ENCODE assay signal across 1 cellular context in genomic region chr20:6733965-6734364, GRCh38.
TF ChIP-seq lines count a peak whose summit lies in the region.

No MANE protein-coding gene starts in this region.

TF ChIP-seq in GM12878, 131 proteins besides CTCF, POLR2A, EP300 and RAD21 (continued from another document):
- TF ChIP-seq MTA2 (IDR thresholded peaks at IDR 0.05; ENCODE audit: low read depth), result peak; percentile 39; the same call in 1 of the 2 replicates
- TF ChIP-seq SMAD1 (IDR thresholded peaks at IDR 0.05; ENCODE audit: low read depth, partially characterized antibody), result no peak
- peak in 1 of 2 experiments; percentile 29; a peak in 2 of 4 replicates for TF ChIP-seq IKZF2 (IDR thresholded peaks at IDR 0.05)
- TF ChIP-seq SREBF1 (IDR thresholded peaks at IDR 0.05; ENCODE audit: low read length), result no peak
- TF ChIP-seq SIN3A (IDR thresholded peaks at IDR 0.05; ENCODE audit: low read depth, low read length), result no peak
- no peak for TF ChIP-seq BCL3 (IDR thresholded peaks at IDR 0.05; ENCODE audit: borderline replicate concordance, insufficient read depth, low read depth, low read length, poor library complexity, severe bottlenecking)
- no peak for TF ChIP-seq ZBTB11 (CRISPR knock-in tag; IDR thresholded peaks at IDR 0.05)
- TF ChIP-seq SMAD5 (IDR thresholded peaks at IDR 0.05; ENCODE audit: low read depth), result no peak
- no peak for TF ChIP-seq SP1 (IDR thresholded peaks at IDR 0.05; ENCODE audit: low read depth, low read length)
- no peak for TF ChIP-seq RB1 (IDR thresholded peaks at IDR 0.05; ENCODE audit: borderline replicate concordance)
- no peak for TF ChIP-seq MEF2B (IDR thresholded peaks at IDR 0.05; ENCODE audit: partially characterized antibody, poor library complexity, severe bottlenecking)
- TF ChIP-seq ZNF274 (IDR thresholded peaks at IDR 0.05; ENCODE audit: insufficient read depth, insufficient read length), result no peak
- TF ChIP-seq CREM (IDR thresholded peaks at IDR 0.05; ENCODE audit: low read depth), result no peak
- peak; percentile 22; the same call in 1 of the 2 replicates for TF ChIP-seq IKZF1 (conservative IDR thresholded peaks at IDR 0.05)
